1 cellular context compared by ENCODE assay signal in the genomic region with DNA sequence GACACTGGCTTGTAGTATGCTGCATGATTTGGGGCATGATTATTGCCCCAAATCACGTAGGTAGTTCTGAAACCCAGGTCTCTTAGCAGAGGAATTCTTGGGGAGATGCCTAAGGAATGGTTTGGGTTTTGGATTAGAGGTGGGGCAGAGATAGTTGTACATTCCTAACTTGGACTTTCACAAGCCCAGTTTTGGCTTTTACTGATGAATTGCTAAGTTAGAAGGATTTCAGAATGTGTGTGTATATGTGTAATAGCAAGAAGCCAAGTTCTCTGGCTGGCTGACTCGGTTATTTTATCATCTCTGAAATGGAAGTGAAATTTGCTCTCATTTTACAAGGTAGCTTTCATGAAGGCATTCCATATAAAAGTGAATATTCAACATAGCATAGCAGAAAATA.
TF ChIP-seq lines count a peak whose summit lies in the region.

No MANE protein-coding gene starts in this region.

TF ChIP-seq in IMR-90, 13 proteins besides CTCF, POLR2A, EP300 and RAD21:
- no peak for TF ChIP-seq CEBPB (IDR thresholded peaks at IDR 0.05; ENCODE audit: low read depth, low read length)
- no peak for TF ChIP-seq FOS (IDR thresholded peaks at IDR 0.05; ENCODE audit: low read depth, low read length)
